Comparison of ENCODE assay signal across 18 cellular contexts in the genomic region with DNA sequence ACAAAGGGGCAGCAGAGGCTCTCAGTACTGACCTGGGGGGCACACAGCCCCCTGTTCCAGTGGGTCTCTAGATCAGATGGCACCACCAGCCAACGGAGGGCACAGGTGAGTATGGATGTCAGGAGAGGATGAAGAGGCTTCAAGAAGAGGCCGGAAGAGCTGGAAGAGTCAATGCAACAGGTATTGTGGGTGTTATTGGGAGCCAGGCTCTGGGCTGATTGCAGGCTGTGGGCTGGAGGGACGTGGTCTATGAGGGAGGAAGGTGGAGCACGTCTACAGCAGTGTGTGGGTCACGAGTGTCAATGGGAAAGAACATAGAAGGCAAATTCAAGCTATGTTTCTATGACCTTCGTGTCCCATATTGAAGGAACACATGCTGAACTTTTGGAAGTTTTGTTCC. TPM values are rescaled to one million over a fixed set of nuclear protein-coding genes. Genes with fewer than 3 reads are reported as not detected.
DNase-seq lines count a peak whose midpoint lies in the region; ATAC-seq and TF ChIP-seq lines count a peak whose summit lies in the region.
"Had no signal": no experiment of that assay in that cellular context is flagged by ENCODE, and none has a peak within 500 bp of the region (broad histone marks: within the 10 kb centered on the region; RNA-seq: fewer than 3 reads in every experiment).

No MANE protein-coding gene starts in this region.

- H3K27ac Mint-ChIP-seq in CD4-positive, alpha-beta T cell, result peak overlapping the region; percentile 96
- H3K27ac Mint-ChIP-seq in central memory CD8-positive, alpha-beta T cell (ENCODE audit: low read depth), result peak overlapping the region; percentile 98
- no peak overlapping the region for H3K27ac Mint-ChIP-seq in osteocyte (ENCODE audit: unreplicated experiment)
- H3K27ac Mint-ChIP-seq: brain had no signal

- no peaks in the 10 kb centered on the region for H3K4me1 ChIP-seq in HEK293 (ENCODE audit: control insufficient read depth, insufficient read depth, low read length)
- H3K4me1 ChIP-seq: pancreas had no signal

- no peaks in the 10 kb centered on the region for H3K36me3 ChIP-seq in HEK293 (ENCODE audit: control insufficient read depth in 2 of 2, insufficient read depth in 1 of 2, low read length in 2 of 2)
- H3K36me3 ChIP-seq: pancreas, WERI-Rb-1 had no signal

- no peaks in the 10 kb centered on the region for H3K9me3 ChIP-seq in CD4-positive, alpha-beta T cell (ENCODE audit: control insufficient read depth, low read length)
- H3K9me3 ChIP-seq in HEK293 (ENCODE audit: control insufficient read depth, insufficient read depth, low read depth, low read length), result no peaks in the 10 kb centered on the region
- H3K9me3 ChIP-seq: pancreas had no signal

- no peaks in the 10 kb centered on the region for H3K9me3 Mint-ChIP-seq in CD4-positive, alpha-beta T cell
- no peaks in the 10 kb centered on the region for H3K9me3 Mint-ChIP-seq in central memory CD8-positive, alpha-beta T cell
- H3K9me3 Mint-ChIP-seq in osteocyte (ENCODE audit: unreplicated experiment), result no peaks in the 10 kb centered on the region

- H3K4me1 Mint-ChIP-seq in CD4-positive, alpha-beta T cell (ENCODE audit: low read depth), result peaks cover 90% of the 10 kb centered on the region
- peaks cover 85% of the 10 kb centered on the region for H3K4me1 Mint-ChIP-seq in central memory CD8-positive, alpha-beta T cell
- H3K4me1 Mint-ChIP-seq in osteocyte (ENCODE audit: unreplicated experiment), result no peaks in the 10 kb centered on the region
- H3K4me1 Mint-ChIP-seq: brain had no signal

- CTCF ChIA-PET in CD4-positive, alpha-beta T cell (lab: Charles Lee), result interaction anchor here (1.0 to 4.4 kb wide), 5 partner anchors 11 to 71 kb away, joined by 3 to 17 read pairs (median 6); no protein-coding TSS in a partner anchor
- CTCF ChIA-PET in HEK293 (lab: Yijun Ruan, JAX), result interaction anchor here (0.8 to 1.9 kb wide), 5 partner anchors 13 to 359 kb away, joined by 3 to 7 read pairs (median 3); no protein-coding TSS in a partner anchor

- H3K4me3 Mint-ChIP-seq in CD4-positive, alpha-beta T cell, result peak overlapping the region; percentile 22
- peak overlapping the region; percentile 62 for H3K4me3 Mint-ChIP-seq in central memory CD8-positive, alpha-beta T cell
- no peak overlapping the region for H3K4me3 Mint-ChIP-seq in osteocyte (ENCODE audit: unreplicated experiment)
- H3K4me3 Mint-ChIP-seq: brain had no signal

- POLR2A ChIA-PET in CD4-positive, alpha-beta T cell (lab: Charles Lee), result interaction anchor here (0.6 to 6.7 kb wide), 16 partner anchors 9 to 646 kb away, joined by 3 to 146 read pairs (median 9); partner anchors contain the start of genes RSPH3 and TAGAP
- POLR2A ChIA-PET in HEK293 (lab: Yijun Ruan, JAX), result no interaction called here

- no peaks in the 10 kb centered on the region for H3K27me3 Mint-ChIP-seq in CD4-positive, alpha-beta T cell
- no peaks in the 10 kb centered on the region for H3K27me3 Mint-ChIP-seq in central memory CD8-positive, alpha-beta T cell
- peaks cover 63% of the 10 kb centered on the region for H3K27me3 Mint-ChIP-seq in osteocyte (ENCODE audit: unreplicated experiment)

- H3K27me3 ChIP-seq in CD4-positive, alpha-beta T cell (ENCODE audit: control insufficient read depth, insufficient read depth, low read length), result no peaks in the 10 kb centered on the region
- H3K27me3 ChIP-seq: pancreas had no signal

- TF ChIP-seq CTCF in CD4-positive, alpha-beta T cell (IDR thresholded peaks at IDR 0.05), result no peak
- TF ChIP-seq CTCF in HEK293 (tag by site-specific recombination; IDR thresholded peaks at IDR 0.05) (no peak), osteocyte (IDR thresholded peaks at IDR 0.05) (no peak)

- H3K4me3 ChIP-seq in HEK293 (ENCODE audit: low read depth, low read length), result no peak overlapping the region
- H3K4me3 ChIP-seq: GM12878, pancreas, smooth muscle cell had no signal

- no peak for DNase-seq in CD4-positive, alpha-beta T cell
- no peak for DNase-seq in central memory CD8-positive, alpha-beta T cell (ENCODE audit: low spot score in 2 of 2)
- DNase-seq in osteocyte (ENCODE audit: extremely low spot score, unreplicated experiment), result peak; percentile 57
- DNase-seq in SKM-1 (lab: John Stamatoyannopoulos, UW; ENCODE audit: unreplicated experiment), result no peak
- no peak for DNase-seq in activated gamma-delta T cell treated with Interleukin-2 at 50 U/mL for 16 hours
- DNase-seq: foreskin fibroblast, Karpas-422, mesendoderm, NCI-H1436, pancreas, WERI-Rb-1 had no signal

- no peaks in the 10 kb centered on the region for H3K36me3 Mint-ChIP-seq in CD4-positive, alpha-beta T cell (ENCODE audit: low read depth)
- peaks cover 3% of the 10 kb centered on the region for H3K36me3 Mint-ChIP-seq in central memory CD8-positive, alpha-beta T cell (ENCODE audit: insufficient read depth)
- H3K36me3 Mint-ChIP-seq in osteocyte (ENCODE audit: unreplicated experiment), result no peaks in the 10 kb centered on the region
- H3K36me3 Mint-ChIP-seq: brain had no signal

- ATAC-seq in CD4-positive, alpha-beta T cell (ENCODE audit: poor library complexity), result no peak
- no peak for ATAC-seq in central memory CD8-positive, alpha-beta T cell (replicated peaks; ENCODE audit: extremely low read depth, poor library complexity, severe bottlenecking)
- ATAC-seq in GM18867 (IDR thresholded peaks at IDR 0.05; ENCODE audit: unreplicated experiment), result no peak

- H3K27ac ChIP-seq in CD4-positive, alpha-beta T cell (ENCODE audit: low read depth, low read length), result peak overlapping the region; percentile 90
- H3K27ac ChIP-seq in HEK293 (ENCODE audit: extremely low read depth, low read depth, low read length), result no peak overlapping the region
- H3K27ac ChIP-seq: C4-2B, WERI-Rb-1 had no signal

- intact Hi-C loops in CD4-positive, alpha-beta T cell (cut with DNase I, micrococcal nuclease), result no loop called here

TF ChIP-seq in HEK293, 187 proteins besides CTCF, POLR2A, EP300 and RAD21:
- TF ChIP-seq SCRT2 (tag by site-specific recombination; IDR thresholded peaks at IDR 0.05) (peak; percentile 77), ZBTB1 (tag by site-specific recombination; IDR thresholded peaks at IDR 0.05) (no peak)

RNA-seq across cellular contexts. Expression of gene TAGAP, which starts 18.8 kb away (rescaled TPM):
- total RNA-seq in CD4-positive, alpha-beta T cell, result 100 to 1,000 TPM; 245 to 261 TPM
- not detected in 2 replicates for total RNA-seq in osteocyte
- total RNA-seq: NCI-H460, smooth muscle cell had no signal

Comparison
In these comparisons a context has a peak if more than half of its experiments do, and no peak if none do; other contexts are left out.
1. RNA of gene TAGAP, which starts 18.8 kb away (total RNA-seq): 245 to 261 TPM in CD4-positive, alpha-beta T cell; not detected in osteocyte; every median in the first group is over 100 times any median in the second.